13 cellular contexts compared by ENCODE assay signal in genomic region chr5:143413964-143414669, GRCh38. TPM values are rescaled to one million over a fixed set of nuclear protein-coding genes. Genes with fewer than 3 reads are reported as not detected.
DNase-seq lines count a peak whose midpoint lies in the region; ATAC-seq and TF ChIP-seq lines count a peak whose summit lies in the region.
"Had no signal": no experiment of that assay in that cellular context is flagged by ENCODE, and none has a peak within 500 bp of the region (broad histone marks: within the 10 kb centered on the region; RNA-seq: fewer than 3 reads in every experiment).

No MANE protein-coding gene starts in this region.

- H3K9me3 Mint-ChIP-seq in CD8-positive, alpha-beta T cell: no peaks in the 10 kb centered on the region
- H3K9me3 Mint-ChIP-seq: brain had no signal

- H3K4me3 Mint-ChIP-seq in CD8-positive, alpha-beta T cell: no peak overlapping the region

- DNase-seq in CD8-positive, alpha-beta T cell: no peak
- no peak for DNase-seq in stimulated activated CD4-positive, alpha-beta T cell treated with anti-CD3 and anti-CD28 coated beads, Interleukin-2, amount 100 ng/mL, for 48 hours
- DNase-seq in GM19238 (ENCODE audit: insufficient read length, low spot score) (no peak), coronary artery (ENCODE audit: low spot score) (no peak), ascending aorta (ENCODE audit: low spot score in 2 of 2) (no peak)
- DNase-seq: COR-L47, HCEC 1CT, NCI-H2081, pancreas had no signal

- CTCF ChIA-PET in CD8-positive, alpha-beta T cell (lab: Charles Lee): interaction anchor here (3.2 kb wide), 1 partner anchor 11 kb away, joined by 16 read pairs; the partner anchor contains the start of gene NR3C1

- peaks cover 9% of the 10 kb centered on the region; the same call in 1 of the 2 replicates for H3K79me2 ChIP-seq in OCI-LY3 (ENCODE audit: low read length)

- H3K27ac ChIP-seq in CD8-positive, alpha-beta T cell (ENCODE audit: low read depth, low read length): no peak overlapping the region
- H3K27ac ChIP-seq in OCI-LY3 (ENCODE audit: low read length) (peak overlapping the region; percentile 54), coronary artery (no peak overlapping the region), ascending aorta (no peak overlapping the region)
- H3K27ac ChIP-seq: pancreas had no signal

- H3K4me2 ChIP-seq in OCI-LY3 (ENCODE audit: low read length): peak overlapping the region; percentile 59

- H3K36me3 ChIP-seq in CD8-positive, alpha-beta T cell (ENCODE audit: insufficient read depth, low read length): no peaks in the 10 kb centered on the region
- H3K36me3 ChIP-seq in OCI-LY3 (replicated peaks; ENCODE audit: low read depth, low read length) (no peaks in the 10 kb centered on the region), ascending aorta (no peaks in the 10 kb centered on the region)
- H3K36me3 ChIP-seq: pancreas had no signal

- H3K27me3 Mint-ChIP-seq in CD8-positive, alpha-beta T cell (ENCODE audit: low read depth): no peaks in the 10 kb centered on the region

- POLR2A ChIA-PET in CD8-positive, alpha-beta T cell (lab: Charles Lee): interaction anchor here (0.7 to 1.2 kb wide), 3 partner anchors 10 to 47 kb away, joined by 3 to 6 read pairs (median 4); partner anchors contain the start of gene NR3C1

- H3K9ac ChIP-seq in OCI-LY3 (ENCODE audit: low read length): peak overlapping the region; percentile 6; the same call in 1 of the 2 replicates

- peaks cover 15% of the 10 kb centered on the region for H3K4me1 Mint-ChIP-seq in CD8-positive, alpha-beta T cell (ENCODE audit: low read depth)

- no peaks in the 10 kb centered on the region for H3K27me3 ChIP-seq in CD8-positive, alpha-beta T cell (ENCODE audit: insufficient read depth, low read length)
- no peaks in the 10 kb centered on the region for H3K27me3 ChIP-seq in OCI-LY3 (ENCODE audit: low read depth, low read length)
- H3K27me3 ChIP-seq in ascending aorta: no peaks in the 10 kb centered on the region
- H3K27me3 ChIP-seq: pancreas had no signal

- H3K36me3 Mint-ChIP-seq in CD8-positive, alpha-beta T cell: no peaks in the 10 kb centered on the region
- H3K36me3 Mint-ChIP-seq: brain had no signal

- intact Hi-C loops in CD8-positive, alpha-beta T cell (cut with DNase I, micrococcal nuclease): no loop called here
- intact Hi-C loops in ascending aorta (cut with DNase I): no loop called here

- no peaks in the 10 kb centered on the region for H3K4me1 ChIP-seq in CD8-positive, alpha-beta T cell (ENCODE audit: insufficient read depth, low read length)
- H3K4me1 ChIP-seq in OCI-LY3 (ENCODE audit: low read length) (peaks cover 70% of the 10 kb centered on the region), ascending aorta (no peaks in the 10 kb centered on the region)

- H3K9me3 ChIP-seq in CD8-positive, alpha-beta T cell (ENCODE audit: low read length): no peaks in the 10 kb centered on the region
- H3K9me3 ChIP-seq in OCI-LY3 (ENCODE audit: insufficient read depth, low read length) (no peaks in the 10 kb centered on the region), ascending aorta (no peaks in the 10 kb centered on the region)
- H3K9me3 ChIP-seq: pancreas had no signal

- no peak overlapping the region for H3K4me3 ChIP-seq in CD8-positive, alpha-beta T cell (ENCODE audit: low read depth, low read length)
- H3K4me3 ChIP-seq in OCI-LY3 (ENCODE audit: low read length) (peak overlapping the region; percentile 27), coronary artery (no peak overlapping the region), ascending aorta (no peak overlapping the region)
- H3K4me3 ChIP-seq: pancreas had no signal

- ATAC-seq in CD8-positive, alpha-beta T cell: no peak
- ATAC-seq in GM19043 (IDR thresholded peaks at IDR 0.05; ENCODE audit: low read depth, unreplicated experiment): peak; percentile 61
- peak; percentile 75 for ATAC-seq in HG02885 (IDR thresholded peaks at IDR 0.05; ENCODE audit: poor library complexity, unreplicated experiment)

- no peak for TF ChIP-seq CTCF in CD8-positive, alpha-beta T cell (IDR thresholded peaks at IDR 0.05)
- TF ChIP-seq CTCF in OCI-LY3 (IDR thresholded peaks at IDR 0.05; ENCODE audit: low read depth, low read length) (no peak), coronary artery (IDR thresholded peaks at IDR 0.05) (no peak), ascending aorta (IDR thresholded peaks at IDR 0.05) (no peak)

- H2AFZ ChIP-seq in OCI-LY3 (ENCODE audit: low read depth, low read length): no peak overlapping the region

- H3K27ac Mint-ChIP-seq in CD8-positive, alpha-beta T cell: peak overlapping the region; percentile 9

- no peaks in the 10 kb centered on the region; the same call in 1 of the 2 replicates for H4K20me1 ChIP-seq in OCI-LY3 (ENCODE audit: insufficient read depth, low read length)

RNA-seq across cellular contexts. Expression of gene NR3C1, which starts 10.6 kb away (rescaled TPM):
- total RNA-seq in CD8-positive, alpha-beta T cell: 100 to 1,000 TPM; 179 to 181 TPM
- total RNA-seq in ascending aorta: 18.4 TPM
